In genomic region chr4:1964971-1965370, GRCh38 we compare ENCODE assay signal across 14 cellular contexts. TPM values are rescaled to one million over a fixed set of nuclear protein-coding genes. Genes with fewer than 3 reads are reported as not detected.
DNase-seq lines count a peak whose midpoint lies in the region; ATAC-seq and TF ChIP-seq lines count a peak whose summit lies in the region.
"Had no signal": no experiment of that assay in that cellular context is flagged by ENCODE, and none has a peak within 500 bp of the region (broad histone marks: within the 10 kb centered on the region; RNA-seq: fewer than 3 reads in every experiment).

No MANE protein-coding gene starts in this region.

- peaks cover 80% of the 10 kb centered on the region for H3K36me3 Mint-ChIP-seq in activated CD4-positive, alpha-beta T cell treated with anti-CD3 and anti-CD28 coated beads, Interleukin-2, amount 10 ng/mL, durations not matched to agents 7 days and 5 days (ENCODE audit: low read depth)
- peaks cover 68% of the 10 kb centered on the region for H3K36me3 Mint-ChIP-seq in activated naive CD8-positive, alpha-beta T cell treated with anti-CD3 and anti-CD28 coated beads for 36 hours
- peaks cover 80% of the 10 kb centered on the region for H3K36me3 Mint-ChIP-seq in activated naive CD8-positive, alpha-beta T cell treated with anti-CD3 and anti-CD28 coated beads, Interleukin-2, amount 50 U/mL, for 24 hours (ENCODE audit: low read depth)
- peaks cover 67% of the 10 kb centered on the region for H3K36me3 Mint-ChIP-seq in activated T-helper 1 cell treated with anti-CD3 and anti-CD28 coated beads, Interleukin-12 subunit alpha, Interleukin-12 subunit beta, Interleukin-2, Interleukin-4 antibody, amounts not matched to agents 30 ng/mL and 10 ng/mL and 1 ng/mL, durations not matched to agents 14 hours and 24 hours and 36 hours (ENCODE audit: low read depth)
- peaks cover 23% of the 10 kb centered on the region for H3K36me3 Mint-ChIP-seq in central memory CD8-positive, alpha-beta T cell (ENCODE audit: insufficient read depth)
- peaks cover 46% of the 10 kb centered on the region for H3K36me3 Mint-ChIP-seq in Calu3 (ENCODE audit: insufficient read depth, unreplicated experiment)

- DNase-seq in activated CD4-positive, alpha-beta T cell treated with anti-CD3 and anti-CD28 coated beads, Interleukin-2, amount 10 ng/mL, durations not matched to agents 7 days and 5 days = no peak
- DNase-seq in activated CD4-positive, alpha-beta T cell treated with anti-CD3 and anti-CD28 coated beads for 1 hour = no peak
- no peak for DNase-seq in activated naive CD8-positive, alpha-beta T cell treated with anti-CD3 and anti-CD28 coated beads for 36 hours
- DNase-seq in activated naive CD8-positive, alpha-beta T cell treated with anti-CD3 and anti-CD28 coated beads, Interleukin-2, amount 50 U/mL, for 24 hours = no peak
- DNase-seq in activated T-helper 1 cell treated with anti-CD3 and anti-CD28 coated beads, Interleukin-12 subunit alpha, Interleukin-12 subunit beta, Interleukin-2, Interleukin-4 antibody, amounts not matched to agents 30 ng/mL and 10 ng/mL and 1 ng/mL, durations not matched to agents 14 hours and 24 hours and 36 hours (ENCODE audit: low spot score) = no peak
- DNase-seq in central memory CD8-positive, alpha-beta T cell (ENCODE audit: low spot score in 2 of 2) = no peak
- DNase-seq in DMS53 (lab: John Stamatoyannopoulos, UW) = no peak
- no peak for DNase-seq in Calu3
- DNase-seq: ACHN; BE2C; C1 segment of cervical spinal cord; CD4-positive, alpha-beta T cell; HCEC 1CT had no signal

- H3K27me3 Mint-ChIP-seq in activated CD4-positive, alpha-beta T cell treated with anti-CD3 and anti-CD28 coated beads, Interleukin-2, amount 10 ng/mL, durations not matched to agents 7 days and 5 days = no peaks in the 10 kb centered on the region
- H3K27me3 Mint-ChIP-seq in activated naive CD8-positive, alpha-beta T cell treated with anti-CD3 and anti-CD28 coated beads for 36 hours = no peaks in the 10 kb centered on the region
- no peaks in the 10 kb centered on the region for H3K27me3 Mint-ChIP-seq in activated naive CD8-positive, alpha-beta T cell treated with anti-CD3 and anti-CD28 coated beads, Interleukin-2, amount 50 U/mL, for 24 hours
- no peaks in the 10 kb centered on the region for H3K27me3 Mint-ChIP-seq in activated T-helper 1 cell treated with anti-CD3 and anti-CD28 coated beads, Interleukin-12 subunit alpha, Interleukin-12 subunit beta, Interleukin-2, Interleukin-4 antibody, amounts not matched to agents 30 ng/mL and 10 ng/mL and 1 ng/mL, durations not matched to agents 14 hours and 24 hours and 36 hours (ENCODE audit: insufficient read depth)
- no peaks in the 10 kb centered on the region for H3K27me3 Mint-ChIP-seq in central memory CD8-positive, alpha-beta T cell
- no peaks in the 10 kb centered on the region for H3K27me3 Mint-ChIP-seq in Calu3 (ENCODE audit: unreplicated experiment)
- H3K27me3 Mint-ChIP-seq: CD4-positive, alpha-beta T cell had no signal

- no peaks in the 10 kb centered on the region for H3K4me1 Mint-ChIP-seq in activated CD4-positive, alpha-beta T cell treated with anti-CD3 and anti-CD28 coated beads, Interleukin-2, amount 10 ng/mL, durations not matched to agents 7 days and 5 days
- peaks cover 5% of the 10 kb centered on the region for H3K4me1 Mint-ChIP-seq in activated naive CD8-positive, alpha-beta T cell treated with anti-CD3 and anti-CD28 coated beads for 36 hours
- H3K4me1 Mint-ChIP-seq in activated naive CD8-positive, alpha-beta T cell treated with anti-CD3 and anti-CD28 coated beads, Interleukin-2, amount 50 U/mL, for 24 hours = peaks cover 1% of the 10 kb centered on the region
- H3K4me1 Mint-ChIP-seq in activated T-helper 1 cell treated with anti-CD3 and anti-CD28 coated beads, Interleukin-12 subunit alpha, Interleukin-12 subunit beta, Interleukin-2, Interleukin-4 antibody, amounts not matched to agents 30 ng/mL and 10 ng/mL and 1 ng/mL, durations not matched to agents 14 hours and 24 hours and 36 hours (ENCODE audit: low read depth) = no peaks in the 10 kb centered on the region
- H3K4me1 Mint-ChIP-seq in central memory CD8-positive, alpha-beta T cell = peaks cover 12% of the 10 kb centered on the region
- no peaks in the 10 kb centered on the region for H3K4me1 Mint-ChIP-seq in Calu3 (ENCODE audit: low read depth, unreplicated experiment)

- intact Hi-C loops in activated T-helper 1 cell treated with anti-CD3 and anti-CD28 coated beads, Interleukin-12 subunit alpha, Interleukin-12 subunit beta, Interleukin-2, Interleukin-4 antibody, amounts not matched to agents 30 ng/mL and 10 ng/mL and 1 ng/mL, durations not matched to agents 14 hours and 24 hours and 36 hours (cut with micrococcal nuclease) = no loop called here
- intact Hi-C loops in Calu3 (cut with micrococcal nuclease; ENCODE audit: unreplicated experiment) = no loop called here

- no peak overlapping the region for H3K4me3 Mint-ChIP-seq in activated CD4-positive, alpha-beta T cell treated with anti-CD3 and anti-CD28 coated beads, Interleukin-2, amount 10 ng/mL, durations not matched to agents 7 days and 5 days
- peak overlapping the region; percentile 35 for H3K4me3 Mint-ChIP-seq in activated naive CD8-positive, alpha-beta T cell treated with anti-CD3 and anti-CD28 coated beads for 36 hours
- no peak overlapping the region for H3K4me3 Mint-ChIP-seq in activated naive CD8-positive, alpha-beta T cell treated with anti-CD3 and anti-CD28 coated beads, Interleukin-2, amount 50 U/mL, for 24 hours
- H3K4me3 Mint-ChIP-seq in activated T-helper 1 cell treated with anti-CD3 and anti-CD28 coated beads, Interleukin-12 subunit alpha, Interleukin-12 subunit beta, Interleukin-2, Interleukin-4 antibody, amounts not matched to agents 30 ng/mL and 10 ng/mL and 1 ng/mL, durations not matched to agents 14 hours and 24 hours and 36 hours = no peak overlapping the region
- H3K4me3 Mint-ChIP-seq in central memory CD8-positive, alpha-beta T cell = no peak overlapping the region
- no peak overlapping the region for H3K4me3 Mint-ChIP-seq in Calu3 (ENCODE audit: low read depth, unreplicated experiment)
- H3K4me3 Mint-ChIP-seq: CD4-positive, alpha-beta T cell; GM23338 had no signal

- ATAC-seq in activated naive CD8-positive, alpha-beta T cell treated with anti-CD3 and anti-CD28 coated beads, Interleukin-2, amount 50 U/mL, for 24 hours = no peak
- ATAC-seq in central memory CD8-positive, alpha-beta T cell (replicated peaks; ENCODE audit: extremely low read depth, poor library complexity, severe bottlenecking) = no peak

- CTCF ChIA-PET in activated CD4-positive, alpha-beta T cell treated with anti-CD3 and anti-CD28 coated beads, Interleukin-2, amount 10 ng/mL, durations not matched to agents 7 days and 5 days (lab: Charles Lee) = interaction anchor here (1.0 kb wide), 1 partner anchor 11 kb away, joined by 3 read pairs; no protein-coding TSS in a partner anchor
- CTCF ChIA-PET in Calu3 (lab: Charles Lee) = no interaction called here

- no peak for TF ChIP-seq CTCF in Calu3 (IDR thresholded peaks at IDR 0.05; ENCODE audit: unreplicated experiment)

- no TSS peak for BruUV-seq in Calu3 (replicated peaks; lab: Mats Ljungman, UMichigan)

- POLR2A ChIA-PET in activated CD4-positive, alpha-beta T cell treated with anti-CD3 and anti-CD28 coated beads, Interleukin-2, amount 10 ng/mL, durations not matched to agents 7 days and 5 days (lab: Charles Lee) = no interaction called here

- H3K9me3 Mint-ChIP-seq in activated CD4-positive, alpha-beta T cell treated with anti-CD3 and anti-CD28 coated beads, Interleukin-2, amount 10 ng/mL, durations not matched to agents 7 days and 5 days = no peaks in the 10 kb centered on the region
- peaks cover 3% of the 10 kb centered on the region for H3K9me3 Mint-ChIP-seq in activated naive CD8-positive, alpha-beta T cell treated with anti-CD3 and anti-CD28 coated beads for 36 hours
- no peaks in the 10 kb centered on the region for H3K9me3 Mint-ChIP-seq in activated naive CD8-positive, alpha-beta T cell treated with anti-CD3 and anti-CD28 coated beads, Interleukin-2, amount 50 U/mL, for 24 hours
- no peaks in the 10 kb centered on the region for H3K9me3 Mint-ChIP-seq in activated T-helper 1 cell treated with anti-CD3 and anti-CD28 coated beads, Interleukin-12 subunit alpha, Interleukin-12 subunit beta, Interleukin-2, Interleukin-4 antibody, amounts not matched to agents 30 ng/mL and 10 ng/mL and 1 ng/mL, durations not matched to agents 14 hours and 24 hours and 36 hours
- no peaks in the 10 kb centered on the region for H3K9me3 Mint-ChIP-seq in central memory CD8-positive, alpha-beta T cell
- no peaks in the 10 kb centered on the region for H3K9me3 Mint-ChIP-seq in Calu3 (ENCODE audit: low read depth, unreplicated experiment)
- H3K9me3 Mint-ChIP-seq: CD4-positive, alpha-beta T cell; GM23338 had no signal

- peak overlapping the region; percentile 3 for H3K27ac Mint-ChIP-seq in activated CD4-positive, alpha-beta T cell treated with anti-CD3 and anti-CD28 coated beads, Interleukin-2, amount 10 ng/mL, durations not matched to agents 7 days and 5 days
- peak overlapping the region; percentile 5 for H3K27ac Mint-ChIP-seq in activated naive CD8-positive, alpha-beta T cell treated with anti-CD3 and anti-CD28 coated beads for 36 hours
- no peak overlapping the region for H3K27ac Mint-ChIP-seq in activated naive CD8-positive, alpha-beta T cell treated with anti-CD3 and anti-CD28 coated beads, Interleukin-2, amount 50 U/mL, for 24 hours
- peak overlapping the region; percentile 7 for H3K27ac Mint-ChIP-seq in activated T-helper 1 cell treated with anti-CD3 and anti-CD28 coated beads, Interleukin-12 subunit alpha, Interleukin-12 subunit beta, Interleukin-2, Interleukin-4 antibody, amounts not matched to agents 30 ng/mL and 10 ng/mL and 1 ng/mL, durations not matched to agents 14 hours and 24 hours and 36 hours
- peak overlapping the region; percentile 6 for H3K27ac Mint-ChIP-seq in central memory CD8-positive, alpha-beta T cell (ENCODE audit: low read depth)
- H3K27ac Mint-ChIP-seq in Calu3 (ENCODE audit: unreplicated experiment) = no peak overlapping the region
- H3K27ac Mint-ChIP-seq: CD4-positive, alpha-beta T cell; GM23338 had no signal

RNA-seq across cellular contexts. Expression of gene NELFA, which starts 43.8 kb away (rescaled TPM):
- 10 to 100 TPM; 34.7 to 36.2 TPM for total RNA-seq in activated CD4-positive, alpha-beta T cell treated with anti-CD3 and anti-CD28 coated beads, Interleukin-2, amount 10 ng/mL, durations not matched to agents 7 days and 5 days
- 10 to 100 TPM; 44.8 to 46.2 TPM for total RNA-seq in activated naive CD8-positive, alpha-beta T cell treated with anti-CD3 and anti-CD28 coated beads for 36 hours
- 52.9 and 55.4 TPM in 2 replicates for total RNA-seq in activated T-helper 1 cell treated with anti-CD3 and anti-CD28 coated beads, Interleukin-12 subunit alpha, Interleukin-12 subunit beta, Interleukin-2, Interleukin-4 antibody, amounts not matched to agents 30 ng/mL and 10 ng/mL and 1 ng/mL, durations not matched to agents 14 hours and 24 hours and 36 hours
- 29.9 and 30.4 TPM in 2 replicates for total RNA-seq in Calu3 (2022)

Comparison
In these comparisons a context has a peak if more than half of its experiments do, and no peak if none do; other contexts are left out.
1. H3K27ac Mint-ChIP-seq: peak in activated CD4-positive, alpha-beta T cell treated with anti-CD3 and anti-CD28 coated beads, Interleukin-2, amount 10 ng/mL, durations not matched to agents 7 days and 5 days (single experiment), activated naive CD8-positive, alpha-beta T cell treated with anti-CD3 and anti-CD28 coated beads for 36 hours (single experiment), activated T-helper 1 cell treated with anti-CD3 and anti-CD28 coated beads, Interleukin-12 subunit alpha, Interleukin-12 subunit beta, Interleukin-2, Interleukin-4 antibody, amounts not matched to agents 30 ng/mL and 10 ng/mL and 1 ng/mL, durations not matched to agents 14 hours and 24 hours and 36 hours (single experiment) and central memory CD8-positive, alpha-beta T cell (single experiment); none in activated naive CD8-positive, alpha-beta T cell treated with anti-CD3 and anti-CD28 coated beads, Interleukin-2, amount 50 U/mL, for 24 hours (single experiment) and Calu3 (single experiment).